Comparison of ENCODE assay signal across 8 cellular contexts in the genomic region with DNA sequence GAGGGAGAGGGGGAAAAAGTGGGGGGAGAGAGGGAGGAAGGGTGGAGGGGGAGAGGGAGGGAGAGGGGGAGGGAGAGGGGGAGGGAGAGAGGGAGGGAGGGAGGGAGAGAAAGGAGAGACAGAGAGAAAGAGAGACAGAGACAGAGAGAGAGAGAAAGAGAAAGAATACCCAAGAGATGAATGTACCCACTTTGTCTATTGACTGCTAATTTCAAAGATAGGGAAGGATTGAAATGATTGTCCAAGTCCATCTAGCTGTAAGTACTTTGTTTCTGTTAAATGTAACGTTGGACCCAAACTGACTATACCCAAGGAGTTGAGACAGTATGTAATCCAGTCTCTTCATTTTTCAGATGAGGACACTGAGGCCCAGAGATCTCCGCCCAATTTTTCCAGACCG.
"Had no signal": no experiment of that assay in that cellular context is flagged by ENCODE, and none has a peak within 500 bp of the region (broad histone marks: within the 10 kb centered on the region; RNA-seq: fewer than 3 reads in every experiment).

No MANE protein-coding gene starts in this region.

- FAIRE-seq: G401.6, GM12878, GM12891, GM12892, GM18507, GM19239 had no signal

- H3K4me3 ChIP-seq: GM12878 had no signal

- ATAC-seq: GM12878 had no signal

- DNase-seq: GDM1, GF-D8 had no signal
